8 cellular contexts compared by ENCODE assay signal in the genomic region with DNA sequence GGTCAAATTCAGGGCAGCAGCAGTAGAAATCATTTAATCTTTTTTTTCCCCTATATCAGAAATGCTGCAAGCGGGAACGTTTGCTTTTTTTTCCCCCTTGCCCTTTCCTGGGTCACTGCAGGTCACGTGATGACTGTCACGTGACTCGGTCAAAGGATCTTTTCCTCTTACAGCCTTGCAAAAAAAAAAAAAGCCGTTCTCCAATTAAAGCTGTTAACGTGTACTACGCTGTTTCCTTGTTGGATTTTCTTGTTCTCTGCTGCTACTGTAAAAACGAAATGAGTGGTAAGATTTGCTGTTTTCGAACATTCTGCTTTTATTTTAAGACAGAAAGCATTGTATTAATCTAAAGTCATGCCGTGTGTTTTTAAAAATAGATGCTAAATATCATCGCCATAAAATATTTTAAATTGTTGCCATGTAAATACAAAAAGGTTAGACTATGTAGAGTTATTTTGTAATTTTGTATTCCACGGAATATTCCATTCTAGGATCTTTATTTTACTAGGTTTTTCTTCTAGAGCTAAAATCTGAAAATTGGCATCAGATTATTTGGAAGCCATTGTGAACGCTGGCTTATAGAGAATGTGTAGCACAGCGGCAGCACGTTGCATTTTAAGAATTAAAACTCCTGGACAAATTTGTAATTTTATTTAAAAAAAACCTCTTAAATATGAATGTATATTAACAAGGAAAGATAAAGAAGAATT.
DNase-seq lines count a peak whose midpoint lies in the region; ATAC-seq and TF ChIP-seq lines count a peak whose summit lies in the region.

No MANE protein-coding gene starts in this region.

- DNase-seq in CD1c-positive myeloid dendritic cell (ENCODE audit: extremely low spot score), result peak; percentile 85
- DNase-seq in NCI-H1417 (lab: John Stamatoyannopoulos, UW), result peak; percentile 77 to 94 (median 93)
- DNase-seq in T-helper 1 cell, result peak; percentile 46 to 88 (median 68)
- peak in 55 of 58 donors; percentile 5 to 85 (median 60) for DNase-seq in anterior cingulate cortex (lab: John Stamatoyannopoulos, UW)
- DNase-seq in right cardiac atrium, result peak; percentile 85 to 95 (median 88)
- DNase-seq in psoas muscle, result peak; percentile 82 to 87

- peaks cover 0 to 3% of the 10 kb centered on the region in 2 donors for H3K36me3 ChIP-seq in psoas muscle (ENCODE audit: insufficient read depth in 1 of 2, low read depth in 1 of 2)
- no peaks in the 10 kb centered on the region for H3K36me3 ChIP-seq in urinary bladder (ENCODE audit: insufficient read depth)

- H3K27ac ChIP-seq in right cardiac atrium (ENCODE audit: low read length) (no peak overlapping the region), psoas muscle (peak overlapping the region; percentile 82), urinary bladder (ENCODE audit: low read depth) (no peak overlapping the region)

- peak; percentile 59 for ATAC-seq in GM21619 (IDR thresholded peaks at IDR 0.05; ENCODE audit: unreplicated experiment)
- peak; percentile 81 to 86 for ATAC-seq in right cardiac atrium
- peak; percentile 86 to 97 (median 92) for ATAC-seq in psoas muscle

- no peak for TF ChIP-seq CTCF in psoas muscle (IDR thresholded peaks at IDR 0.05)

- no peaks in the 10 kb centered on the region for H3K9me3 ChIP-seq in right cardiac atrium (ENCODE audit: control insufficient read depth, low read length)
- no peaks in the 10 kb centered on the region for H3K9me3 ChIP-seq in psoas muscle

- intact Hi-C loops in right cardiac atrium (cut with DNase I), result no loop called here
- intact Hi-C loops in psoas muscle (cut with DNase I), result loop anchor here in 1 of 2 donors (10.0 kb wide), 1 partner anchor 135 kb away; a partner anchor contains a TSS

- under 1% methylated on average over 16 of the region's 16 CpGs for WGBS in right cardiac atrium
- 0% methylated on average over 16 of the region's 16 CpGs for WGBS in psoas muscle, 3 donors
- under 1% methylated on average over 16 of the region's 16 CpGs for WGBS in urinary bladder

- no peaks in the 10 kb centered on the region for H3K27me3 ChIP-seq in right cardiac atrium (ENCODE audit: control insufficient read depth, insufficient read depth)
- no peaks in the 10 kb centered on the region for H3K27me3 ChIP-seq in psoas muscle (ENCODE audit: insufficient read depth in 3 of 3, low read length in 2 of 3)

- H3K4me3 ChIP-seq in right cardiac atrium (ENCODE audit: low read length) (peak overlapping the region; percentile 99), psoas muscle (peak overlapping the region; percentile 86), urinary bladder (ENCODE audit: low read depth, low read length) (peak overlapping the region; percentile 49)

- peaks cover 3% of the 10 kb centered on the region for H3K4me1 ChIP-seq in right cardiac atrium (ENCODE audit: control insufficient read depth, insufficient read depth, low read length)
- H3K4me1 ChIP-seq in psoas muscle, result peaks cover 26% of the 10 kb centered on the region
- H3K4me1 ChIP-seq in urinary bladder (ENCODE audit: insufficient read depth), result no peaks in the 10 kb centered on the region

Comparison
In these comparisons a context has a peak if more than half of its experiments do, and no peak if none do; other contexts are left out.
1. H3K4me3 ChIP-seq: peak in every context shown above with its lines; median percentile 99 in right cardiac atrium; 86 in psoas muscle; 49 in urinary bladder.